Comparison of ENCODE assay signal across 16 cellular contexts in the genomic region with DNA sequence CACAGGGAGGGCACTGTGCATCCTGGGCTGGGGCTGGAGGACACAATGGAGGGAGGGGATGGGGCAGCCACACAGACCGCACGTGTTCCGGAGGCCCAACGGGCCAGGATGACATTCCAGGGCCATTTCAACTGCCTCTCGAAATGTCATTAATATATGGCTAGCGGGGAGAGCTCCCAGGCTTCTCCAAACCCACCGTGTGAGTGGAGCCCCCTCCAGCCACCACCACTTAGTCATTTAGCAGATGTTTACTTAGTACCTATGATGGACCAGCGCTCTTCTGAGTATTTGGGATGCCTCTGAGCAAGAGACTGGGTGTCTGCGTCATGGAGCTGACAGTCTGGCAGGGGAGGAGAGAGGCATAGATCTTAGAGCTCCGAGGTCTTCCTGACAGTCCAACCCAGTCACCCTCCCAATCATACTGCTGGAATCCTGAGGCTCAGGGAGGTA.
DNase-seq lines count a peak whose midpoint lies in the region; ATAC-seq and TF ChIP-seq lines count a peak whose summit lies in the region.
"Had no signal": no experiment of that assay in that cellular context is flagged by ENCODE, and none has a peak within 500 bp of the region (broad histone marks: within the 10 kb centered on the region; RNA-seq: fewer than 3 reads in every experiment).

No MANE protein-coding gene starts in this region.

- H3K27ac Mint-ChIP-seq in chondrocyte (ENCODE audit: unreplicated experiment) (peak overlapping the region; percentile 76), nephron (peak overlapping the region; percentile 77 to 96 (median 96)), WTC11 (no peak overlapping the region)
- H3K27ac Mint-ChIP-seq in stimulated activated memory B cell treated with anti-CD40 and anti-IgM and Interleukin-4, amounts not matched to agents 10 μg/mL and 1 μg/mL and 100 μg/mL, for 72 hours, result no peak overlapping the region
- H3K27ac Mint-ChIP-seq: activated CD8-positive, alpha-beta memory T cell treated with anti-CD3 and anti-CD28 coated beads, Interleukin-2, amount 10 ng/mL, durations not matched to agents 7 days and 5 days; activated naive CD8-positive, alpha-beta T cell; IgD-negative memory B cell had no signal

- TF ChIP-seq EP300 in upper lobe of left lung (IDR thresholded peaks at IDR 0.05), result no peak

- peaks cover 3% of the 10 kb centered on the region for H3K36me3 Mint-ChIP-seq in chondrocyte (ENCODE audit: low read depth)
- peaks cover 12% of the 10 kb centered on the region for H3K36me3 Mint-ChIP-seq in nephron (ENCODE audit: low read depth)
- no peaks in the 10 kb centered on the region for H3K36me3 Mint-ChIP-seq in stimulated activated memory B cell treated with anti-CD40 and anti-IgM and Interleukin-4, amounts not matched to agents 10 μg/mL and 1 μg/mL and 100 μg/mL, for 72 hours
- no peaks in the 10 kb centered on the region for H3K36me3 Mint-ChIP-seq in WTC11
- H3K36me3 Mint-ChIP-seq: activated CD8-positive, alpha-beta memory T cell treated with anti-CD3 and anti-CD28 coated beads, Interleukin-2, amount 10 ng/mL, durations not matched to agents 7 days and 5 days; activated naive CD8-positive, alpha-beta T cell had no signal

- POLR2A ChIA-PET in WTC11 (lab: Charles Lee), result interaction anchor here (1.0 kb wide), 1 partner anchor 107 kb away, joined by 3 read pairs; the partner anchor contains the start of gene ZMIZ1

- TF ChIP-seq CTCF in heart left ventricle (IDR thresholded peaks at IDR 0.05) (no peak), chondrocyte (IDR thresholded peaks at IDR 0.05) (no peak), nephron (IDR thresholded peaks at IDR 0.05; ENCODE audit: unreplicated experiment in 3 of 3) (no peak), upper lobe of left lung (IDR thresholded peaks at IDR 0.05) (no peak), WTC11 (IDR thresholded peaks at IDR 0.05) (no peak)

- CTCF ChIA-PET in WTC11 (lab: Charles Lee), result interaction anchor here (1.6 to 3.4 kb wide), 2 partner anchors 11 to 19 kb away, joined by 3 to 17 read pairs; no protein-coding TSS in a partner anchor

- no peaks in the 10 kb centered on the region for H3K27me3 Mint-ChIP-seq in chondrocyte (ENCODE audit: low read depth)
- H3K27me3 Mint-ChIP-seq in nephron (ENCODE audit: low read depth), result no peaks in the 10 kb centered on the region
- H3K27me3 Mint-ChIP-seq in stimulated activated memory B cell treated with anti-CD40 and anti-IgM and Interleukin-4, amounts not matched to agents 10 μg/mL and 1 μg/mL and 100 μg/mL, for 72 hours, result peaks cover 34% of the 10 kb centered on the region
- no peaks in the 10 kb centered on the region for H3K27me3 Mint-ChIP-seq in WTC11 (ENCODE audit: low read depth)
- H3K27me3 Mint-ChIP-seq: activated CD8-positive, alpha-beta memory T cell treated with anti-CD3 and anti-CD28 coated beads, Interleukin-2, amount 10 ng/mL, durations not matched to agents 7 days and 5 days; activated naive CD8-positive, alpha-beta T cell had no signal

- intact Hi-C loops in heart left ventricle (cut with DNase I), result loop anchor here in 1 of 10 donors (5.0 kb wide), 1 partner anchor 829 kb away; no protein-coding TSS in a partner anchor
- intact Hi-C loops in left ventricle myocardium superior (cut with micrococcal nuclease), result no loop called here

- H3K9me3 ChIP-seq in heart left ventricle (no peaks in the 10 kb centered on the region), upper lobe of left lung (no peaks in the 10 kb centered on the region)

- H3K4me3 Mint-ChIP-seq in chondrocyte (ENCODE audit: unreplicated experiment) (no peak overlapping the region), nephron (peak overlapping the region in 1 of 3 experiments; percentile 17), WTC11 (no peak overlapping the region)
- no peak overlapping the region for H3K4me3 Mint-ChIP-seq in stimulated activated memory B cell treated with anti-CD40 and anti-IgM and Interleukin-4, amounts not matched to agents 10 μg/mL and 1 μg/mL and 100 μg/mL, for 72 hours
- H3K4me3 Mint-ChIP-seq: activated CD8-positive, alpha-beta memory T cell treated with anti-CD3 and anti-CD28 coated beads, Interleukin-2, amount 10 ng/mL, durations not matched to agents 7 days and 5 days; activated naive CD8-positive, alpha-beta T cell; IgD-negative memory B cell had no signal

- no peak for ATAC-seq in heart left ventricle
- ATAC-seq in left ventricle myocardium superior, result no peak
- ATAC-seq in upper lobe of left lung (ENCODE audit: low FRiP score in 2 of 2), result no peak
- ATAC-seq in stimulated activated memory B cell treated with anti-CD40 and anti-IgM and Interleukin-4, amounts not matched to agents 10 μg/mL and 1 μg/mL and 100 μg/mL, for 72 hours, result no peak
- ATAC-seq in WTC11, result no peak
- ATAC-seq: activated CD8-positive, alpha-beta memory T cell treated with anti-CD3 and anti-CD28 coated beads, Interleukin-2, amount 10 ng/mL, durations not matched to agents 7 days and 5 days; GM12878; sciatic nerve had no signal

- no peak for DNase-seq in heart left ventricle
- no peak for DNase-seq in left ventricle myocardium superior
- DNase-seq in chondrocyte (ENCODE audit: low spot score), result no peak
- DNase-seq in upper lobe of left lung, result no peak
- DNase-seq in WTC11 (ENCODE audit: low spot score), result no peak
- DNase-seq in DMS79 treated with DMSO at 0.1 percent for 48 hours (lab: John Stamatoyannopoulos, UW), result no peak
- DNase-seq: activated CD8-positive, alpha-beta memory T cell treated with anti-CD3 and anti-CD28 coated beads, Interleukin-2, amount 10 ng/mL, durations not matched to agents 7 days and 5 days; NCI-H1694; SIG-M5 had no signal

- peaks cover 34 to 93% (median 77%) of the 10 kb centered on the region in 12 donors for H3K4me1 ChIP-seq in heart left ventricle
- peaks cover 50 to 64% (median 62%) of the 10 kb centered on the region in 4 donors for H3K4me1 ChIP-seq in upper lobe of left lung

- H3K4me3 ChIP-seq in heart left ventricle, result no peak overlapping the region
- no peak overlapping the region for H3K4me3 ChIP-seq in upper lobe of left lung
- H3K4me3 ChIP-seq: coronary artery, GM12878 had no signal

- 37 to 47% (median 42%) methylated on average over 10 of the region's 10 CpGs for WGBS in heart left ventricle, 4 donors
- 59 to 70% methylated on average over 10 of the region's 10 CpGs for WGBS in upper lobe of left lung, 2 donors

- H3K36me3 ChIP-seq in heart left ventricle (peaks cover 0 to 24% (median 8%) of the 10 kb centered on the region in 9 donors), upper lobe of left lung (peaks cover 0 to 16% (median 5%) of the 10 kb centered on the region in 4 donors)

- H3K27me3 ChIP-seq in heart left ventricle (no peaks in the 10 kb centered on the region), upper lobe of left lung (no peaks in the 10 kb centered on the region)

- H3K27ac ChIP-seq in heart left ventricle, result peak overlapping the region; percentile 18 to 81 (median 69)
- peak overlapping the region; percentile 11 to 78 (median 59) for H3K27ac ChIP-seq in upper lobe of left lung

- no peaks in the 10 kb centered on the region for H3K9me3 Mint-ChIP-seq in chondrocyte (ENCODE audit: low read depth)
- H3K9me3 Mint-ChIP-seq in nephron, result no peaks in the 10 kb centered on the region
- H3K9me3 Mint-ChIP-seq in stimulated activated memory B cell treated with anti-CD40 and anti-IgM and Interleukin-4, amounts not matched to agents 10 μg/mL and 1 μg/mL and 100 μg/mL, for 72 hours, result no peaks in the 10 kb centered on the region
- no peaks in the 10 kb centered on the region for H3K9me3 Mint-ChIP-seq in WTC11
- H3K9me3 Mint-ChIP-seq: IgD-negative memory B cell had no signal

- TF ChIP-seq POLR2A in heart left ventricle (IDR thresholded peaks at IDR 0.05) (no peak), upper lobe of left lung (IDR thresholded peaks at IDR 0.05) (no peak)

- H3K4me1 Mint-ChIP-seq in chondrocyte (ENCODE audit: low read depth), result peaks cover 67% of the 10 kb centered on the region
- H3K4me1 Mint-ChIP-seq in nephron, result peaks cover 86% of the 10 kb centered on the region
- no peaks in the 10 kb centered on the region for H3K4me1 Mint-ChIP-seq in stimulated activated memory B cell treated with anti-CD40 and anti-IgM and Interleukin-4, amounts not matched to agents 10 μg/mL and 1 μg/mL and 100 μg/mL, for 72 hours
- peaks cover 24% of the 10 kb centered on the region for H3K4me1 Mint-ChIP-seq in WTC11
- H3K4me1 Mint-ChIP-seq: activated CD8-positive, alpha-beta memory T cell treated with anti-CD3 and anti-CD28 coated beads, Interleukin-2, amount 10 ng/mL, durations not matched to agents 7 days and 5 days; IgD-negative memory B cell had no signal

TF ChIP-seq in WTC11, 78 proteins besides CTCF, POLR2A, EP300 and RAD21 (continues in another document):
- TF ChIP-seq ZMAT4 (CRISPR knock-in tag; IDR thresholded peaks at IDR 0.05), result no peak
- TF ChIP-seq TEAD4 (CRISPR knock-in tag; IDR thresholded peaks at IDR 0.05), result no peak
- TF ChIP-seq, protein P1, sequence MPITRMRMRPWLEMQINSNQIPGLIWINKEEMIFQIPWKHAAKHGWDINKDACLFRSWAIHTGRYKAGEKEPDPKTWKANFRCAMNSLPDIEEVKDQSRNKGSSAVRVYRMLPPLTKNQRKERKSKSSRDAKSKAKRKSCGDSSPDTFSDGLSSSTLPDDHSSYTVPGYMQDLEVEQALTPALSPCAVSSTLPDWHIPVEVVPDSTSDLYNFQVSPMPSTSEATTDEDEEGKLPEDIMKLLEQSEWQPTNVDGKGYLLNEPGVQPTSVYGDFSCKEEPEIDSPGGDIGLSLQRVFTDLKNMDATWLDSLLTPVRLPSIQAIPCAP (CRISPR knock-in tag; IDR thresholded peaks at IDR 0.05), result no peak
- TF ChIP-seq, protein P2, sequence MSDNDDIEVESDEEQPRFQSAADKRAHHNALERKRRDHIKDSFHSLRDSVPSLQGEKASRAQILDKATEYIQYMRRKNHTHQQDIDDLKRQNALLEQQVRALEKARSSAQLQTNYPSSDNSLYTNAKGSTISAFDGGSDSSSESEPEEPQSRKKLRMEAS (CRISPR knock-in tag; IDR thresholded peaks at IDR 0.05), result no peak
- no peak for TF ChIP-seq ZNF263 (CRISPR knock-in tag; IDR thresholded peaks at IDR 0.05; ENCODE audit: low read depth)

Comparison
In these comparisons a context has a peak if more than half of its experiments do, and no peak if none do; other contexts are left out.
1. H3K27ac Mint-ChIP-seq: peak in chondrocyte (single experiment) and nephron (3 of 3); none in stimulated activated memory B cell treated with anti-CD40 and anti-IgM and Interleukin-4, amounts not matched to agents 10 μg/mL and 1 μg/mL and 100 μg/mL, for 72 hours (single experiment) and WTC11 (single experiment).